29 cellular contexts compared by ENCODE assay signal in the genomic region with DNA sequence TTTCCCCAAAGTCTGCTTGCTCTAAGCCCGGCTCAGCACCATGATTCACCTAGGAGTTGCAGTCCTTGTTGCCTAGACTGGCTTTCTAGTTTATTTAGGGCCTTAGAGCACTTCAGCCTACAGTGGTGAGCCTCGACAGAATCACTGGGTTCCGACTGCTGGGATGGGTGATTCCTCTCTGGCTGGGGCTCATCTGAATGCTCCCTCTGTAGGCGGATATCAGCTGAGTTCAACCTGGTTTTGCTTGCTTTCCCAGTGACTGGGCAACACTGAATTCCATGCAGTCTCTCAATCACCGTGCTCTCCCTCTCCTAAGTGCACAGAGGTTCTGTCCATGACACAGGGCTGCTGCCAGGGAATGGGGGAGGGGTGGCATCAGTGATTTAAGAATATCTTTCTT. TPM values are rescaled to one million over a fixed set of nuclear protein-coding genes. Genes with fewer than 3 reads are reported as not detected.
"Had no signal": no experiment of that assay in that cellular context is flagged by ENCODE, and none has a peak within 500 bp of the region (broad histone marks: within the 10 kb centered on the region; RNA-seq: fewer than 3 reads in every experiment).

No MANE protein-coding gene starts in this region.

- H3K4me2 ChIP-seq: neural progenitor cell, smooth muscle cell had no signal

- H3K4me1 ChIP-seq: foreskin keratinocyte, gastroesophageal sphincter, heart left ventricle, neural progenitor cell, parathyroid adenoma, suprapubic skin, vagina had no signal

- H2AFZ ChIP-seq: neural progenitor cell, parathyroid adenoma had no signal

- H3K27me3 Mint-ChIP-seq: progenitor cell of endocrine pancreas had no signal

- H3K4me3 Mint-ChIP-seq: effector memory CD8-positive, alpha-beta T cell; naive thymus-derived CD4-positive, alpha-beta T cell; nephron; neural progenitor cell; stimulated activated naive CD8-positive, alpha-beta T cell treated with anti-CD3 and anti-CD28 coated beads, Interleukin-15, amount 100 ng/mL, for 72 hours had no signal

- H3K27ac Mint-ChIP-seq: effector memory CD8-positive, alpha-beta T cell; naive thymus-derived CD4-positive, alpha-beta T cell; nephron; neural progenitor cell; progenitor cell of endocrine pancreas; stimulated activated naive CD8-positive, alpha-beta T cell treated with anti-CD3 and anti-CD28 coated beads, Interleukin-15, amount 100 ng/mL, for 72 hours had no signal

- H3K27ac ChIP-seq: epithelial cell of prostate, foreskin keratinocyte, gastroesophageal sphincter, heart left ventricle, neural progenitor cell, parathyroid adenoma, suprapubic skin, vagina had no signal

- H3K36me3 ChIP-seq: neural progenitor cell had no signal

- H3K27me3 ChIP-seq: foreskin keratinocyte, gastroesophageal sphincter, heart left ventricle, neural progenitor cell, suprapubic skin, vagina had no signal

- H3K4me3 ChIP-seq: gastroesophageal sphincter, heart left ventricle, lung, neural progenitor cell, smooth muscle cell, suprapubic skin, vagina had no signal

- ATAC-seq: effector memory CD8-positive, alpha-beta T cell; esophagus mucosa; foreskin keratinocyte; gastroesophageal sphincter; heart left ventricle; left lobe of liver; naive thymus-derived CD4-positive, alpha-beta T cell; sciatic nerve; stimulated activated naive CD8-positive, alpha-beta T cell treated with anti-CD3 and anti-CD28 coated beads, Interleukin-15, amount 100 ng/mL, for 72 hours had no signal

- H3K4me1 Mint-ChIP-seq: nephron; neural progenitor cell; stimulated activated naive CD8-positive, alpha-beta T cell treated with anti-CD3 and anti-CD28 coated beads, Interleukin-15, amount 100 ng/mL, for 72 hours had no signal

- FAIRE-seq: kidney had no signal

- H3K36me3 Mint-ChIP-seq: neural progenitor cell had no signal

- H3K79me2 ChIP-seq: parathyroid adenoma had no signal

- DNase-seq: cortex of kidney; effector memory CD8-positive, alpha-beta T cell; foreskin keratinocyte; heart left ventricle; hippocampal formation; kidney; mesenchymal stem cell; midbrain; naive thymus-derived CD4-positive, alpha-beta T cell; stimulated activated CD4-positive, alpha-beta T cell treated with anti-CD3 and anti-CD28 coated beads, Interleukin-12 subunit alpha, Interleukin-12 subunit beta, amount 100 ng/mL, for 4 hours; stimulated activated CD4-positive, alpha-beta T cell treated with anti-CD3 and anti-CD28 coated beads, Interleukin-1b, Interleukin-23, amount 100 ng/mL, for 48 hours; stimulated activated CD4-positive, alpha-beta T cell treated with anti-CD3 and anti-CD28 coated beads, Interleukin-4, amount 100 ng/mL, for 1 hour; stimulated activated CD8-positive, alpha-beta memory T cell treated with anti-CD3 and anti-CD28 coated beads, Interleukin-4, amount 100 ng/mL, for 48 hours; stimulated activated naive CD4-positive, alpha-beta T cell; stimulated activated naive CD8-positive, alpha-beta T cell treated with anti-CD3 and anti-CD28 coated beads, Interleukin-15, amount 100 ng/mL, for 72 hours; trophoblast cell had no signal

RNA-seq across cellular contexts. Expression of a gene that starts 54.1 kb away (rescaled TPM):
- total RNA-seq: naive thymus-derived CD4-positive, alpha-beta T cell had no signal
